2 cellular contexts compared by ENCODE assay signal in the genomic region with DNA sequence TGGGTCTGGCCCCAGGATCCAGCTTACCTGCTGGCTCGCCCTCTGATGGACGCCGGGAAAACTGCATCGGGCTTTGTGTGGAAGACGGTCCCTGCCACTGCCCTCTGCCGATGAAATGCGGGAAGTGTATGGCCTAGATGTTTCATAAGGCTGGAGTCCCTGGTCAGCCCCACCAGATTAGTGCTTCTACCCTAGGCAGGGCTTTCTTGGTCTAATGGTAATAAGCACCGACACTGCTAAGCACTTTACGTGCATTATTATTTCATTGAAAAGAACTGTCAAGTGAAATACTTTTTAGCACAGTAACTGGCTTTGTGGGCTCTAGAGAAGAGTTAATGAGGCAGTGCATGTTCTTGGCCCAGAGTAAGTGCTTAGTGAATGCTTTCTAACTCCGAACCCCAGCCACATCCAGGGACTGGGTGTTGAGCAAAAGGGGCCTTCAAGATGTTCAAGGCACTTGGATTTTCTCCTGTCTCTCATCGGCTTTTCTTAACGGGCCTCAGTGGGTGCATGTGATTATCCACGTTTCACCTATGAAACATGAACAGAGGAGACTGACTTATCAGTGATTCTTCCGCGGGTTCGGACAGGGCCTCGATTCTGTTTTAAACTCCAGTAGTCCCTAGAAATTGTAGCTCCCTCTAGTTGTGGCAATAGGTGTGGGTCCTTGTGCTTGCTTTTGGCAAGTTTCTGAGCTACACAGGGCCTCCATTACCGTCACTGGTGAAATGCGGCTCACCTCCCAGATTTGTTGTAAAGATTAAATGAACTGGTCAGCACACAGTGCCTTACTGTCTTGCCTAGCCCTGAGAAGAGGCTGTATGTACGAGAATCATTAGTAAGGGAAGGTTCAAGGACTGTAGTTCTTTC.
TF ChIP-seq lines count a peak whose summit lies in the region.

No MANE protein-coding gene starts in this region.

TF ChIP-seq in Ishikawa, 13 proteins besides CTCF, POLR2A, EP300 and RAD21:
- TF ChIP-seq, protein P1, sequence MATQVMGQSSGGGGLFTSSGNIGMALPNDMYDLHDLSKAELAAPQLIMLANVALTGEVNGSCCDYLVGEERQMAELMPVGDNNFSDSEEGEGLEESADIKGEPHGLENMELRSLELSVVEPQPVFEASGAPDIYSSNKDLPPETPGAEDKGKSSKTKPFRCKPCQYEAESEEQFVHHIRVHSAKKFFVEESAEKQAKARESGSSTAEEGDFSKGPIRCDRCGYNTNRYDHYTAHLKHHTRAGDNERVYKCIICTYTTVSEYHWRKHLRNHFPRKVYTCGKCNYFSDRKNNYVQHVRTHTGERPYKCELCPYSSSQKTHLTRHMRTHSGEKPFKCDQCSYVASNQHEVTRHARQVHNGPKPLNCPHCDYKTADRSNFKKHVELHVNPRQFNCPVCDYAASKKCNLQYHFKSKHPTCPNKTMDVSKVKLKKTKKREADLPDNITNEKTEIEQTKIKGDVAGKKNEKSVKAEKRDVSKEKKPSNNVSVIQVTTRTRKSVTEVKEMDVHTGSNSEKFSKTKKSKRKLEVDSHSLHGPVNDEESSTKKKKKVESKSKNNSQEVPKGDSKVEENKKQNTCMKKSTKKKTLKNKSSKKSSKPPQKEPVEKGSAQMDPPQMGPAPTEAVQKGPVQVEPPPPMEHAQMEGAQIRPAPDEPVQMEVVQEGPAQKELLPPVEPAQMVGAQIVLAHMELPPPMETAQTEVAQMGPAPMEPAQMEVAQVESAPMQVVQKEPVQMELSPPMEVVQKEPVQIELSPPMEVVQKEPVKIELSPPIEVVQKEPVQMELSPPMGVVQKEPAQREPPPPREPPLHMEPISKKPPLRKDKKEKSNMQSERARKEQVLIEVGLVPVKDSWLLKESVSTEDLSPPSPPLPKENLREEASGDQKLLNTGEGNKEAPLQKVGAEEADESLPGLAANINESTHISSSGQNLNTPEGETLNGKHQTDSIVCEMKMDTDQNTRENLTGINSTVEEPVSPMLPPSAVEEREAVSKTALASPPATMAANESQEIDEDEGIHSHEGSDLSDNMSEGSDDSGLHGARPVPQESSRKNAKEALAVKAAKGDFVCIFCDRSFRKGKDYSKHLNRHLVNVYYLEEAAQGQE (IDR thresholded peaks at IDR 0.05; ENCODE audit: low read depth): no peak
- TF ChIP-seq EGR1 (IDR thresholded peaks at IDR 0.05) (no peak), FOXM1 (IDR thresholded peaks at IDR 0.05; ENCODE audit: borderline replicate concordance, low read depth) (no peak), YY1 (IDR thresholded peaks at IDR 0.05; ENCODE audit: low read depth) (no peak), TCF12 (IDR thresholded peaks at IDR 0.05; ENCODE audit: low read depth) (no peak), TAF1 (IDR thresholded peaks at IDR 0.05; ENCODE audit: low read depth) (no peak), NFIC (IDR thresholded peaks at IDR 0.05) (no peak), MAX (IDR thresholded peaks at IDR 0.05) (no peak), ZBTB7A (IDR thresholded peaks at IDR 0.05; ENCODE audit: low read depth) (no peak), CEBPB (IDR thresholded peaks at IDR 0.05) (no peak), CREB1 (IDR thresholded peaks at IDR 0.05; ENCODE audit: low read depth) (no peak), USF1 (IDR thresholded peaks at IDR 0.05) (no peak), TEAD4 (IDR thresholded peaks at IDR 0.05) (no peak)

TF ChIP-seq in endothelial cell of umbilical vein, 7 proteins besides CTCF, POLR2A, EP300 and RAD21:
- TF ChIP-seq POLR2AphosphoS5 (IDR thresholded peaks at IDR 0.05; ENCODE audit: insufficient read depth, low read depth, low read length) (peak; percentile 59), FOS (IDR thresholded peaks at IDR 0.05; ENCODE audit: borderline replicate concordance, insufficient read depth, low read length) (no peak), EZH2 (IDR thresholded peaks at IDR 0.05; ENCODE audit: borderline replicate concordance, low read depth, low read length, severe bottlenecking) (no peak), GATA2 (IDR thresholded peaks at IDR 0.05; ENCODE audit: insufficient read depth, insufficient read length, low read depth, low read length) (no peak)
TF ChIP-seq in endothelial cell of umbilical vein: peak in this region for 1.
